19 cellular contexts compared by ENCODE assay signal in the genomic region with DNA sequence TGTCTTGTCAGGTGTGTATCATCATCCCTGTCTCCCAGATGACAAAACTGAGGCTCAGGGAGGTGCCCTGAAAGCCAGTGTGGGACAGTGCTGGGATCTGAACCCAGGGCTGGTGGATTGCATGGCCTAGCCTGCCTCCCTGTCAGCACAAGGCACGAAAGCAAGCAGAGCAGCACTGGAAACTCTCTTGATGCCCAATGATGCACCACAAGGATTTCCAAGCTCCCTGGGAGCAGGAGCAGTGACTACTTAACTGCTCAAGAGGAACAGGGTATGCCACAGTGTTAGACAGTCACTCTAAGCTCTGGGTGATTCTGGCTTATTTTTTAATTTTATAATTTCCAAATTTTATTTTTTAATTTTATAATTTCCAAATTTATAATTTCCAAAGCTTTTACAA. TPM values are rescaled to one million over a fixed set of nuclear protein-coding genes. Genes with fewer than 3 reads are reported as not detected.
DNase-seq lines count a peak whose midpoint lies in the region; ATAC-seq, FAIRE-seq and TF ChIP-seq lines count a peak whose summit lies in the region.
"Had no signal": no experiment of that assay in that cellular context is flagged by ENCODE, and none has a peak within 500 bp of the region (broad histone marks: within the 10 kb centered on the region; RNA-seq: fewer than 3 reads in every experiment).

No MANE protein-coding gene starts in this region.

- TF ChIP-seq RAD21 in liver (IDR thresholded peaks at IDR 0.05), result no peak
- no peak for TF ChIP-seq RAD21 in HepG2 (CRISPR knock-in tag; IDR thresholded peaks at IDR 0.05)
- no peak for TF ChIP-seq RAD21 in K562 (CRISPR knock-in tag; conservative IDR thresholded peaks at IDR 0.05 in 1 of 2, IDR thresholded peaks at IDR 0.05 in 1 of 2)

- H4K12ac ChIP-seq in trophoblast cell (ENCODE audit: low read depth, low read length), result no peak overlapping the region

- H2BK12ac ChIP-seq in trophoblast cell (ENCODE audit: low read length), result no peak overlapping the region

- no peaks in the 10 kb centered on the region for H3K79me1 ChIP-seq in trophoblast cell (ENCODE audit: low read length)

- H3K27ac ChIP-seq in liver (ENCODE audit: low read depth in 1 of 2, low read length in 2 of 2), result peak overlapping the region; percentile 1 to 23
- H3K27ac ChIP-seq in HepG2 (ENCODE audit: extremely low read length, insufficient read depth, low read length), result no peak overlapping the region
- H3K27ac ChIP-seq in K562 (ENCODE audit: extremely low read depth, low read depth, low read length), result peak overlapping the region; percentile 48; the same call in 1 of the 3 replicates
- H3K27ac ChIP-seq in trophoblast cell (ENCODE audit: low read depth, low read length), result no peak overlapping the region
- H3K27ac ChIP-seq: HL-60 had no signal

- H3K27me3 ChIP-seq in liver (ENCODE audit: control insufficient read depth in 4 of 4, insufficient read depth in 4 of 4, low read length in 3 of 4) (no peaks in the 10 kb centered on the region), HepG2 (ENCODE audit: control insufficient read depth in 1 of 2, insufficient read depth in 2 of 2, low read length in 2 of 2) (no peaks in the 10 kb centered on the region), K562 (ENCODE audit: control insufficient read depth in 2 of 2, insufficient read depth in 2 of 2, low read length in 2 of 2) (no peaks in the 10 kb centered on the region), trophoblast cell (ENCODE audit: insufficient read depth, low read length) (no peaks in the 10 kb centered on the region)

- H3K9ac ChIP-seq in liver (ENCODE audit: low read depth in 1 of 2, low read length in 2 of 2), result no peak overlapping the region
- no peak overlapping the region for H3K9ac ChIP-seq in HepG2 (ENCODE audit: insufficient read depth, low read depth, low read length)
- no peak overlapping the region for H3K9ac ChIP-seq in K562 (ENCODE audit: insufficient read depth in 1 of 2, low read depth in 2 of 2, low read length in 2 of 2)
- H3K9ac ChIP-seq in trophoblast cell (ENCODE audit: low read length), result no peak overlapping the region
- H3K9ac ChIP-seq: GM23248 had no signal

- no peak overlapping the region for H3K14ac ChIP-seq in trophoblast cell (ENCODE audit: low read length)

- H3K36me3 ChIP-seq in liver (ENCODE audit: control insufficient read depth in 4 of 4, insufficient read depth in 3 of 4, low read depth in 1 of 4, low read length in 3 of 4) (peaks cover 0 to 2% (median under 1%) of the 10 kb centered on the region in 4 donors), HepG2 (replicated peaks in 1 of 2; ENCODE audit: control insufficient read depth in 1 of 2, insufficient read depth in 2 of 2, low read length in 2 of 2) (peaks cover 0 to 15% of the 10 kb centered on the region in 2 experiments; a peak in 3 of 5 replicates), K562 (ENCODE audit: control insufficient read depth, insufficient read depth, low read length) (peaks cover 34% of the 10 kb centered on the region), trophoblast cell (ENCODE audit: control insufficient read depth in 1 of 2, insufficient read depth in 2 of 2, low read length in 2 of 2) (peaks cover 3 to 9% of the 10 kb centered on the region in 2 experiments)

- intact Hi-C loops in HepG2 (cut with micrococcal nuclease; ENCODE audit: unreplicated experiment) (no loop called here), K562 (cut with micrococcal nuclease) (no loop called here)

- BruUV-seq in HepG2 (replicated peaks; lab: Mats Ljungman, UMichigan) (no TSS peak), K562 (replicated peaks; lab: Mats Ljungman, UMichigan) (no TSS peak)

- no peak overlapping the region for H2AK5ac ChIP-seq in trophoblast cell (ENCODE audit: low read length)

- peaks cover 8 to 28% (median 23%) of the 10 kb centered on the region in 4 donors for H3K4me1 ChIP-seq in liver (ENCODE audit: control insufficient read depth in 4 of 4, insufficient read depth in 4 of 4, low read length in 3 of 4)
- peaks cover 42% of the 10 kb centered on the region for H3K4me1 ChIP-seq in HepG2 (ENCODE audit: insufficient read depth, low read length)
- peaks cover 27 to 36% of the 10 kb centered on the region in 2 experiments; a peak in 4 of 5 replicates for H3K4me1 ChIP-seq in K562 (replicated peaks in 1 of 2; ENCODE audit: control insufficient read depth in 2 of 2, insufficient read depth in 2 of 2, low read length in 2 of 2)
- peaks cover 2 to 4% of the 10 kb centered on the region in 2 experiments for H3K4me1 ChIP-seq in trophoblast cell (ENCODE audit: control insufficient read depth in 1 of 2, insufficient read depth in 2 of 2, low read length in 2 of 2)

- H3K9me3 ChIP-seq in liver (ENCODE audit: control insufficient read depth in 4 of 4, low read length in 3 of 4) (no peaks in the 10 kb centered on the region), HepG2 (ENCODE audit: low read length) (no peaks in the 10 kb centered on the region), K562 (replicated peaks; ENCODE audit: control insufficient read depth, insufficient read depth, low read depth, low read length) (no peaks in the 10 kb centered on the region), trophoblast cell (ENCODE audit: insufficient read depth, low read depth, low read length) (no peaks in the 10 kb centered on the region)

- H4K20me1 ChIP-seq in HepG2 (ENCODE audit: insufficient read depth, low read length) (no peaks in the 10 kb centered on the region; the same call in 1 of the 2 replicates), K562 (replicated peaks; ENCODE audit: control insufficient read depth, insufficient read depth, low read length) (no peaks in the 10 kb centered on the region)

- no peaks in the 10 kb centered on the region for H3K9me1 ChIP-seq in K562 (ENCODE audit: control insufficient read depth, insufficient read depth, low read length)

- TF ChIP-seq CTCF in liver (IDR thresholded peaks at IDR 0.05; ENCODE audit: low read depth, low read length, missing input control) (no peak), HepG2 (CRISPR knock-in tag; IDR thresholded peaks at IDR 0.05) (no peak), K562 (IDR thresholded peaks at IDR 0.05 in 2 of 3, conservative IDR thresholded peaks at IDR 0.05 in 1 of 3; ENCODE audit: insufficient read depth in 2 of 3, low read depth in 1 of 3, low read length in 3 of 3) (no peak), omental fat pad (IDR thresholded peaks at IDR 0.05) (no peak)

- WGBS in liver, result 67% methylated on average over 1 of the region's 1 CpG
- no CpG with 5 or more reads among the region's 1 CpG for WGBS in HepG2 (ENCODE audit: low lambda C conversion rate)
- WGBS in K562 (ENCODE audit: insufficient coverage, low coverage, missing lambda C conversion rate), result 100% methylated on average over 1 of the region's 1 CpG
- WGBS in trophoblast cell (ENCODE audit: extremely low coverage, insufficient coverage, insufficient read length), result no CpG with 5 or more reads among the region's 1 CpG

- H3K4ac ChIP-seq in trophoblast cell (ENCODE audit: low read depth, low read length), result peak overlapping the region; percentile 70

- ATAC-seq in HepG2, result no peak
- ATAC-seq in K562, result no peak
- ATAC-seq in omental fat pad (ENCODE audit: low FRiP score), result no peak
- no peak for ATAC-seq in GM18867 (IDR thresholded peaks at IDR 0.05; ENCODE audit: unreplicated experiment)

- no peak for TF ChIP-seq POLR2A in HepG2 (IDR thresholded peaks at IDR 0.05; ENCODE audit: insufficient read depth in 1 of 2, low read depth in 2 of 2, low read length in 2 of 2)
- no peak for TF ChIP-seq POLR2A in K562 (conservative IDR thresholded peaks at IDR 0.05)

- H2AFZ ChIP-seq in HepG2 (ENCODE audit: low read length), result no peak overlapping the region
- H2AFZ ChIP-seq in K562 (ENCODE audit: low read depth, low read length), result no peak overlapping the region
- no peak overlapping the region for H2AFZ ChIP-seq in trophoblast cell (ENCODE audit: insufficient read depth, low read length, poor library complexity)
- H2AFZ ChIP-seq: GM23248 had no signal

- CTCF ChIA-PET in HepG2 (lab: Yijun Ruan, JAX; ENCODE audit: low intra/inter-chr PET ratio, low total read pairs), result no interaction called here
- CTCF ChIA-PET in K562 (lab: Yijun Ruan, JAX; ENCODE audit: low intra/inter-chr PET ratio), result no interaction called here

- H3K4me3 ChIP-seq in liver (ENCODE audit: low read depth in 1 of 3, low read length in 3 of 3), result no peak overlapping the region
- no peak overlapping the region for H3K4me3 ChIP-seq in HepG2 (replicated peaks in 1 of 3; ENCODE audit: insufficient read depth in 1 of 3, low read depth in 2 of 3, low read length in 3 of 3)
- no peak overlapping the region for H3K4me3 ChIP-seq in K562
- no peak overlapping the region for H3K4me3 ChIP-seq in trophoblast cell (ENCODE audit: low read depth, low read length)
- H3K4me3 ChIP-seq: GM23248 had no signal

- H4K8ac ChIP-seq in trophoblast cell (ENCODE audit: low read depth, low read length), result no peak overlapping the region

- peak overlapping the region; percentile 53 for H3K18ac ChIP-seq in trophoblast cell (ENCODE audit: low read length)

- no peak overlapping the region for H2BK120ac ChIP-seq in trophoblast cell (ENCODE audit: insufficient read depth, low read length, poor library complexity)

- no peak overlapping the region for H3K23ac ChIP-seq in trophoblast cell (ENCODE audit: low read length)

- no peak overlapping the region for H3K4me2 ChIP-seq in HepG2 (ENCODE audit: low read depth, low read length)
- no peak overlapping the region for H3K4me2 ChIP-seq in K562 (ENCODE audit: insufficient read depth, low read length)
- H3K4me2 ChIP-seq in trophoblast cell (ENCODE audit: low read length), result no peak overlapping the region

- in situ Hi-C loops in HepG2 (cut with HindIII; ENCODE audit: extremely low pct_ligation_motif_present, low pct_unique_long_range_greater_than_20kb) (no loop called here), K562 (cut with MboI) (no loop called here)

- FAIRE-seq in HepG2 (lab: Jason Lieb, UNC) (no peak), K562 (lab: Jason Lieb, UNC) (no peak)
- FAIRE-seq: D721Med, G401.6, GM12891, H54 had no signal

- POLR2A ChIA-PET in HepG2 (lab: Yijun Ruan, JAX) (no interaction called here), K562 (lab: Yijun Ruan, JAX) (no interaction called here)

- H3K79me2 ChIP-seq in HepG2 (ENCODE audit: insufficient read depth, low read length) (peaks cover 62% of the 10 kb centered on the region), K562 (ENCODE audit: control insufficient read depth, insufficient read depth, low read length) (peaks cover 83% of the 10 kb centered on the region), trophoblast cell (ENCODE audit: control insufficient read depth, insufficient read depth, low read length, poor library complexity) (peaks cover 9% of the 10 kb centered on the region)

- DNase-seq in HepG2 (ENCODE audit: low spot score) (no peak), K562 (ENCODE audit: extremely low read depth in 1 of 4, low spot score in 3 of 4) (no peak), trophoblast cell (no peak), omental fat pad (ENCODE audit: low spot score) (no peak), iPS-NIHi11 (ENCODE audit: low spot score) (no peak)
- DNase-seq: 8988T; C1 segment of cervical spinal cord; CD4-positive, CD25-positive, alpha-beta regulatory T cell; CD8-positive, alpha-beta memory T cell; COR-L47; GM23248; HCEC 1CT had no signal

- no peak overlapping the region for H2BK5ac ChIP-seq in trophoblast cell (ENCODE audit: low read depth, low read length, poor library complexity)

- TF ChIP-seq EP300 in HepG2 (IDR thresholded peaks at IDR 0.05; ENCODE audit: low read depth in 2 of 2, low read length in 2 of 2), result no peak
- TF ChIP-seq EP300 in HepG2 (CRISPR knock-in tag; IDR thresholded peaks at IDR 0.05; ENCODE audit: borderline replicate concordance), result no peak
- TF ChIP-seq EP300 in K562 (IDR thresholded peaks at IDR 0.05; ENCODE audit: low read length), result no peak

- no peak overlapping the region for H4K91ac ChIP-seq in trophoblast cell (ENCODE audit: low read depth, low read length)

RNA-seq across cellular contexts. Expression of gene ZC3H7B, which starts 9.0 kb away (rescaled TPM):
- total RNA-seq in liver (10 to 100 TPM; 22.0 to 50.2 TPM), HepG2 (2016; rRNA removed; fragmentation: Illumina TruSeq; extraction: Trizol) (30.6 and 37.2 TPM in 2 replicates), K562 (2014; rRNA removed) (35.2 and 41.1 TPM in 2 replicates), K562 (2014; rRNA removed; fragmentation: Illumina TruSeq; extraction: Trizol) (13.5 and 16.5 TPM in 2 replicates), K562 (2015; rRNA removed; fragmentation: Illumina TruSeq; extraction: Trizol) (25.8 and 26.8 TPM in 2 replicates), K562 (2021) (45.8 and 49.8 TPM in 2 replicates), omental fat pad (10 to 100 TPM; 32.9 to 39.4 (median 35.9) TPM)
- polyA plus RNA-seq in liver (10 to 100 TPM in 1 of 2 donors, 1 to 10 TPM in 1; 6.6 to 30.2 TPM), HepG2 (2011; rRNA removed) (26.4 and 36.2 TPM in 2 replicates), K562 (2011; rRNA removed) (19.0 and 25.6 TPM in 2 replicates), K562 (2014; fragmentation: Illumina TruSeq; extraction: Trizol) (30.6 and 40.0 TPM in 2 replicates), K562 (2014; fragmentation: Nextera tagmentation; extraction: Ambion mirVana) (under 1 TPM; 0.07 to 0.30 TPM), K562 (2014; rRNA removed) (38.6 and 39.0 TPM in 2 replicates)
- total RNA-seq in HepG2 (2016; cell fraction: cytosol; rRNA removed; fragmentation: Illumina TruSeq; extraction: Trizol; ENCODE audit: low read depth), result 3.6 and 4.3 TPM in 2 replicates
- 25.9 and 37.4 TPM in 2 replicates for total RNA-seq in HepG2 (2016; cell fraction: insoluble cytoplasmic fraction; rRNA removed; fragmentation: Illumina TruSeq; extraction: Trizol)
- total RNA-seq in HepG2 (2016; cell fraction: membrane; rRNA removed; fragmentation: Illumina TruSeq; extraction: Trizol), result 19.5 and 20.9 TPM in 2 replicates
- 24.4 and 29.2 TPM in 2 replicates for total RNA-seq in HepG2 (2016; cell fraction: nucleus; rRNA removed; fragmentation: Illumina TruSeq; extraction: Trizol)
- 17.5 and 23.0 TPM in 2 replicates for polyA plus RNA-seq in HepG2 (2011; cell fraction: cytosol; rRNA removed)
- polyA plus RNA-seq in HepG2 (2011; cell fraction: nucleus; rRNA removed), result 61.9 and 71.8 TPM in 2 replicates
- 29.1 and 32.8 TPM in 2 replicates for polyA plus RNA-seq in HepG2 (2012)
- 2.2 and 2.6 TPM in 2 replicates for polyA plus RNA-seq in HepG2 (2016; cell fraction: cytosol; fragmentation: Illumina TruSeq; extraction: Trizol; ENCODE audit: low read depth)
- polyA plus RNA-seq in HepG2 (2016; cell fraction: insoluble cytoplasmic fraction; fragmentation: Illumina TruSeq; extraction: Trizol; ENCODE audit: low read depth), result 29.8 and 37.7 TPM in 2 replicates
- polyA plus RNA-seq in HepG2 (2016; cell fraction: membrane; fragmentation: Illumina TruSeq; extraction: Trizol; ENCODE audit: low read depth), result 11.2 and 13.2 TPM in 2 replicates
- 57.8 and 58.1 TPM in 2 replicates for polyA plus RNA-seq in HepG2 (2016; cell fraction: nucleus; fragmentation: Illumina TruSeq; extraction: Trizol; ENCODE audit: insufficient read depth, low read depth)
- 22.0 and 41.9 TPM in 2 replicates for polyA minus RNA-seq in HepG2 (2011; rRNA and poly(A)+ RNA removed; ENCODE audit: low replicate concordance)
- 19.4 and 19.8 TPM in 2 replicates for polyA minus RNA-seq in HepG2 (2011; cell fraction: cytosol; rRNA and poly(A)+ RNA removed)
- polyA minus RNA-seq in HepG2 (2011; cell fraction: nucleus; rRNA and poly(A)+ RNA removed), result 14.5 and 18.0 TPM in 2 replicates
- 34.7 and 75.0 TPM in 2 replicates for total RNA-seq in K562 (2011; cell fraction: chromatin; rRNA removed; ENCODE audit: low replicate concordance)
- 38.4 and 39.9 TPM in 2 replicates for total RNA-seq in K562 (2011; cell fraction: nucleolus; rRNA removed)
- 35.9 and 42.2 TPM in 2 replicates for total RNA-seq in K562 (2011; cell fraction: nucleoplasm; rRNA removed)
- polyA plus RNA-seq in K562 (2011; cell fraction: cytosol; rRNA removed), result 18.6 and 31.1 TPM in 2 replicates
- polyA plus RNA-seq in K562 (2011; cell fraction: nucleus; rRNA removed), result 50.3 and 65.2 TPM in 2 replicates
- 35.9 and 39.0 TPM in 2 replicates for polyA plus RNA-seq in K562 (2012)
- polyA minus RNA-seq in K562 (2011; rRNA and poly(A)+ RNA removed), result 13.3 and 17.7 TPM in 2 replicates
- polyA minus RNA-seq in K562 (2011; cell fraction: cytosol; rRNA and poly(A)+ RNA removed), result 17.8 and 25.7 TPM in 2 replicates
- 11.4 and 14.6 TPM in 2 replicates for polyA minus RNA-seq in K562 (2011; cell fraction: nucleus; rRNA and poly(A)+ RNA removed)
- 31.6 and 32.5 TPM in 2 replicates for polyA plus RNA-seq in trophoblast cell (2013)

RNA-seq across cellular contexts. Expression of gene RANGAP1, which starts 24.3 kb away (rescaled TPM):
- total RNA-seq in liver, result 10 to 100 TPM; 29.4 to 40.3 TPM
- polyA plus RNA-seq in liver, result 10 to 100 TPM; 12.0 to 37.2 TPM
- total RNA-seq in HepG2 (2016; rRNA removed; fragmentation: Illumina TruSeq; extraction: Trizol), result 71.7 and 83.9 TPM in 2 replicates
- 10.6 and 11.9 TPM in 2 replicates for total RNA-seq in HepG2 (2016; cell fraction: cytosol; rRNA removed; fragmentation: Illumina TruSeq; extraction: Trizol; ENCODE audit: low read depth)
- 66.9 and 83.1 TPM in 2 replicates for total RNA-seq in HepG2 (2016; cell fraction: insoluble cytoplasmic fraction; rRNA removed; fragmentation: Illumina TruSeq; extraction: Trizol)
- 28.4 and 30.2 TPM in 2 replicates for total RNA-seq in HepG2 (2016; cell fraction: membrane; rRNA removed; fragmentation: Illumina TruSeq; extraction: Trizol)
- 45.7 and 49.7 TPM in 2 replicates for total RNA-seq in HepG2 (2016; cell fraction: nucleus; rRNA removed; fragmentation: Illumina TruSeq; extraction: Trizol)
- polyA plus RNA-seq in HepG2 (2011; rRNA removed), result 51.8 and 53.8 TPM in 2 replicates
- polyA plus RNA-seq in HepG2 (2011; cell fraction: cytosol; rRNA removed), result 40.4 and 58.2 TPM in 2 replicates
- polyA plus RNA-seq in HepG2 (2011; cell fraction: nucleus; rRNA removed), result 108 and 147 TPM in 2 replicates
- polyA plus RNA-seq in HepG2 (2012), result 34.5 and 50.8 TPM in 2 replicates
- polyA plus RNA-seq in HepG2 (2016; cell fraction: cytosol; fragmentation: Illumina TruSeq; extraction: Trizol; ENCODE audit: low read depth), result 5.9 TPM in 2 replicates
- polyA plus RNA-seq in HepG2 (2016; cell fraction: insoluble cytoplasmic fraction; fragmentation: Illumina TruSeq; extraction: Trizol; ENCODE audit: low read depth), result 56.5 and 66.2 TPM in 2 replicates
- 13.7 and 14.7 TPM in 2 replicates for polyA plus RNA-seq in HepG2 (2016; cell fraction: membrane; fragmentation: Illumina TruSeq; extraction: Trizol; ENCODE audit: low read depth)
- 86.6 and 97.6 TPM in 2 replicates for polyA plus RNA-seq in HepG2 (2016; cell fraction: nucleus; fragmentation: Illumina TruSeq; extraction: Trizol; ENCODE audit: insufficient read depth, low read depth)
- 97.7 and 166 TPM in 2 replicates for polyA minus RNA-seq in HepG2 (2011; rRNA and poly(A)+ RNA removed; ENCODE audit: low replicate concordance)
- polyA minus RNA-seq in HepG2 (2011; cell fraction: cytosol; rRNA and poly(A)+ RNA removed), result 35.8 and 36.2 TPM in 2 replicates
- 23.8 and 25.0 TPM in 2 replicates for polyA minus RNA-seq in HepG2 (2011; cell fraction: nucleus; rRNA and poly(A)+ RNA removed)
- 69.2 and 159 TPM in 2 replicates for total RNA-seq in K562 (2011; cell fraction: chromatin; rRNA removed; ENCODE audit: low replicate concordance)
- 116 and 118 TPM in 2 replicates for total RNA-seq in K562 (2011; cell fraction: nucleolus; rRNA removed)
- 91.3 and 92.8 TPM in 2 replicates for total RNA-seq in K562 (2011; cell fraction: nucleoplasm; rRNA removed)
- 52.1 and 68.7 TPM in 2 replicates for total RNA-seq in K562 (2014; rRNA removed)
- 21.9 and 27.5 TPM in 2 replicates for total RNA-seq in K562 (2014; rRNA removed; fragmentation: Illumina TruSeq; extraction: Trizol)
- total RNA-seq in K562 (2015; rRNA removed; fragmentation: Illumina TruSeq; extraction: Trizol), result 44.3 and 44.5 TPM in 2 replicates
- total RNA-seq in K562 (2021), result 90.2 and 104 TPM in 2 replicates
- polyA plus RNA-seq in K562 (2011; rRNA removed), result 65.4 and 70.4 TPM in 2 replicates
- 86.4 and 144 TPM in 2 replicates for polyA plus RNA-seq in K562 (2011; cell fraction: cytosol; rRNA removed)
- 114 and 152 TPM in 2 replicates for polyA plus RNA-seq in K562 (2011; cell fraction: nucleus; rRNA removed)
- 65.5 and 74.0 TPM in 2 replicates for polyA plus RNA-seq in K562 (2012)
- polyA plus RNA-seq in K562 (2014; fragmentation: Illumina TruSeq; extraction: Trizol), result 50.6 and 68.4 TPM in 2 replicates
- polyA plus RNA-seq in K562 (2014; fragmentation: Nextera tagmentation; extraction: Ambion mirVana), result 1 to 10 TPM; 2.1 to 3.8 TPM
- 74.9 and 77.1 TPM in 2 replicates for polyA plus RNA-seq in K562 (2014; rRNA removed)
- polyA minus RNA-seq in K562 (2011; rRNA and poly(A)+ RNA removed), result 46.9 and 80.2 TPM in 2 replicates
- 59.6 and 63.5 TPM in 2 replicates for polyA minus RNA-seq in K562 (2011; cell fraction: cytosol; rRNA and poly(A)+ RNA removed)
- polyA minus RNA-seq in K562 (2011; cell fraction: nucleus; rRNA and poly(A)+ RNA removed), result 26.4 and 34.2 TPM in 2 replicates
- polyA plus RNA-seq in trophoblast cell (2013), result 75.2 TPM in 2 replicates
- total RNA-seq in omental fat pad, result 10 to 100 TPM; 30.9 to 49.8 (median 34.1) TPM

Comparison
In these comparisons a context has a peak if more than half of its experiments do, and no peak if none do; other contexts are left out.
1. H3K27ac ChIP-seq: peak in liver (2 of 2) and K562 (single experiment); none in HepG2 (single experiment) and trophoblast cell (single experiment).